ENCODE assay signal across 14 cellular contexts in genomic region chr10:63627376-63627775, GRCh38.
DNase-seq lines count a peak whose midpoint lies in the region; ATAC-seq, FAIRE-seq and TF ChIP-seq lines count a peak whose summit lies in the region.
"Had no signal": no experiment of that assay in that cellular context is flagged by ENCODE, and none has a peak within 500 bp of the region (broad histone marks: within the 10 kb centered on the region; RNA-seq: fewer than 3 reads in every experiment).

No MANE protein-coding gene starts in this region.

- H4K20me1 ChIP-seq in PC-3 (ENCODE audit: low read length), result no peaks in the 10 kb centered on the region

- H3K4me2 ChIP-seq in PC-3 (ENCODE audit: low read length), result peak overlapping the region; percentile 92

- H3K4me1 ChIP-seq in PC-3 (ENCODE audit: insufficient read depth, low read length), result peaks cover 47% of the 10 kb centered on the region
- H3K4me1 ChIP-seq in small intestine (ENCODE audit: control insufficient read depth in 2 of 2, insufficient read depth in 1 of 2, low read depth in 1 of 2, low read length in 1 of 2), result peaks cover under 1 to 3% of the 10 kb centered on the region in 2 donors

- H3K27me3 Mint-ChIP-seq in activated CD4-positive, alpha-beta T cell treated with anti-CD3 and anti-CD28 coated beads, Interleukin-2, amount 10 ng/mL, durations not matched to agents 7 days and 5 days, result peaks cover under 1% of the 10 kb centered on the region
- H3K27me3 Mint-ChIP-seq in glutamatergic neuron (ENCODE audit: unreplicated experiment), result peaks cover 6% of the 10 kb centered on the region
- H3K27me3 Mint-ChIP-seq in T-helper 2 cell treated with Interferon-gamma antibody and Interleukin-4, amounts not matched to agents 5 μg/mL and 100 μg/mL, for 36 hours (ENCODE audit: low read depth), result peaks cover 9% of the 10 kb centered on the region
- H3K27me3 Mint-ChIP-seq: activated CD4-positive, alpha-beta T cell treated with anti-CD3 and anti-CD28 coated beads for 36 hours had no signal

- no peak for DNase-seq in activated CD4-positive, alpha-beta T cell treated with anti-CD3 and anti-CD28 coated beads, Interleukin-2, amount 10 ng/mL, durations not matched to agents 7 days and 5 days
- no peak for DNase-seq in activated CD4-positive, alpha-beta T cell treated with anti-CD3 and anti-CD28 coated beads, Interleukin-2, amount 50 U/mL, for 4 hours
- DNase-seq in PC-3 (no peak), glutamatergic neuron (no peak), small intestine (peak; percentile 47), erythroblast (lab: John Stamatoyannopoulos, UW) (no peak)
- DNase-seq in T-helper 2 cell treated with Interferon-gamma antibody and Interleukin-4, amounts not matched to agents 5 μg/mL and 100 μg/mL, for 36 hours (ENCODE audit: low spot score), result no peak
- DNase-seq: activated CD4-positive, alpha-beta T cell treated with anti-CD3 and anti-CD28 coated beads for 36 hours; GOT3; NCI-H1417 treated with DMSO at 0.1 percent for 48 hours; transverse colon had no signal

- TF ChIP-seq CTCF in PC-3 (conservative IDR thresholded peaks at IDR 0.05; ENCODE audit: low read depth, low read length) (no peak), glutamatergic neuron (IDR thresholded peaks at IDR 0.05; ENCODE audit: partially characterized antibody, unreplicated experiment) (no peak)

- H3K27ac Mint-ChIP-seq in activated CD4-positive, alpha-beta T cell treated with anti-CD3 and anti-CD28 coated beads, Interleukin-2, amount 10 ng/mL, durations not matched to agents 7 days and 5 days, result peak overlapping the region; percentile 75
- peak overlapping the region; percentile 93 for H3K27ac Mint-ChIP-seq in glutamatergic neuron (ENCODE audit: unreplicated experiment)
- H3K27ac Mint-ChIP-seq in T-helper 2 cell treated with Interferon-gamma antibody and Interleukin-4, amounts not matched to agents 5 μg/mL and 100 μg/mL, for 36 hours, result no peak overlapping the region
- H3K27ac Mint-ChIP-seq: activated CD4-positive, alpha-beta T cell treated with anti-CD3 and anti-CD28 coated beads for 36 hours had no signal

- no peak for FAIRE-seq in small intestine (lab: Jason Lieb, UNC)
- FAIRE-seq: bronchial epithelial cell had no signal

- no peaks in the 10 kb centered on the region for H3K9me3 Mint-ChIP-seq in activated CD4-positive, alpha-beta T cell treated with anti-CD3 and anti-CD28 coated beads, Interleukin-2, amount 10 ng/mL, durations not matched to agents 7 days and 5 days
- H3K9me3 Mint-ChIP-seq in glutamatergic neuron (ENCODE audit: unreplicated experiment), result peaks cover 10% of the 10 kb centered on the region
- no peaks in the 10 kb centered on the region for H3K9me3 Mint-ChIP-seq in T-helper 2 cell treated with Interferon-gamma antibody and Interleukin-4, amounts not matched to agents 5 μg/mL and 100 μg/mL, for 36 hours

- H3K27ac ChIP-seq in PC-3 (ENCODE audit: low read length) (peak overlapping the region; percentile 95), small intestine (ENCODE audit: low read depth in 1 of 2, low read length in 1 of 2) (peak overlapping the region in 1 of 2 donors; percentile 50)

- intact Hi-C loops in PC-3 (cut with micrococcal nuclease), result loop anchor here (5.0 kb wide), 1 partner anchor 210 kb away; no protein-coding TSS in a partner anchor

- POLR2A ChIA-PET in activated CD4-positive, alpha-beta T cell treated with anti-CD3 and anti-CD28 coated beads, Interleukin-2, amount 10 ng/mL, durations not matched to agents 7 days and 5 days (lab: Charles Lee), result no interaction called here
- POLR2A ChIA-PET in PC-3 (lab: Charles Lee; ENCODE audit: unreplicated experiment), result interaction anchor here (0.5 to 1.0 kb wide), 4 partner anchors 22 to 363 kb away, joined by 3 to 11 read pairs (median 4); no protein-coding TSS in a partner anchor

- 64 to 78% (median 70%) methylated on average over 9 of the region's 9 CpGs for WGBS in small intestine, 3 donors

- H3K4me3 ChIP-seq in PC-3 (ENCODE audit: low read length), result no peak overlapping the region
- H3K4me3 ChIP-seq in small intestine (ENCODE audit: low read depth in 1 of 2, low read length in 2 of 2), result no peak overlapping the region
- H3K4me3 ChIP-seq: skin epidermis had no signal

- peak overlapping the region; percentile 32; the same call in 1 of the 2 replicates for H2AFZ ChIP-seq in PC-3 (ENCODE audit: low read length)

- no peak overlapping the region for H3K4me3 Mint-ChIP-seq in activated CD4-positive, alpha-beta T cell treated with anti-CD3 and anti-CD28 coated beads, Interleukin-2, amount 10 ng/mL, durations not matched to agents 7 days and 5 days
- peak overlapping the region; percentile 36 for H3K4me3 Mint-ChIP-seq in glutamatergic neuron (ENCODE audit: unreplicated experiment)
- no peak overlapping the region for H3K4me3 Mint-ChIP-seq in T-helper 2 cell treated with Interferon-gamma antibody and Interleukin-4, amounts not matched to agents 5 μg/mL and 100 μg/mL, for 36 hours
- H3K4me3 Mint-ChIP-seq: activated CD4-positive, alpha-beta T cell treated with anti-CD3 and anti-CD28 coated beads for 36 hours had no signal

- no peak overlapping the region for H3K9ac ChIP-seq in PC-3 (ENCODE audit: low read length)

- no peaks in the 10 kb centered on the region for H3K79me2 ChIP-seq in PC-3 (ENCODE audit: low read length)

- ATAC-seq in PC-3 (no peak), HG02884 (IDR thresholded peaks at IDR 0.05; ENCODE audit: unreplicated experiment) (no peak)
- ATAC-seq: activated CD4-positive, alpha-beta T cell treated with anti-CD3 and anti-CD28 coated beads for 36 hours had no signal

- H3K27me3 ChIP-seq in PC-3 (ENCODE audit: low read length), result no peaks in the 10 kb centered on the region
- no peaks in the 10 kb centered on the region for H3K27me3 ChIP-seq in small intestine (ENCODE audit: control insufficient read depth in 2 of 2, insufficient read depth in 2 of 2, low read length in 2 of 2)
- H3K27me3 ChIP-seq: transverse colon had no signal

- no peaks in the 10 kb centered on the region for H3K9me3 ChIP-seq in PC-3 (ENCODE audit: low read length)
- no peaks in the 10 kb centered on the region for H3K9me3 ChIP-seq in small intestine (ENCODE audit: control insufficient read depth, low read depth)
- H3K9me3 ChIP-seq: transverse colon had no signal

- no peaks in the 10 kb centered on the region for H3K36me3 Mint-ChIP-seq in activated CD4-positive, alpha-beta T cell treated with anti-CD3 and anti-CD28 coated beads, Interleukin-2, amount 10 ng/mL, durations not matched to agents 7 days and 5 days (ENCODE audit: low read depth)
- H3K36me3 Mint-ChIP-seq in glutamatergic neuron (ENCODE audit: unreplicated experiment), result no peaks in the 10 kb centered on the region
- no peaks in the 10 kb centered on the region for H3K36me3 Mint-ChIP-seq in T-helper 2 cell treated with Interferon-gamma antibody and Interleukin-4, amounts not matched to agents 5 μg/mL and 100 μg/mL, for 36 hours (ENCODE audit: low read depth)

- no peaks in the 10 kb centered on the region for H3K9me2 ChIP-seq in PC-3 (replicated peaks; ENCODE audit: low read length)

- no peaks in the 10 kb centered on the region for H3K36me3 ChIP-seq in PC-3 (ENCODE audit: low read depth, low read length)
- no peaks in the 10 kb centered on the region for H3K36me3 ChIP-seq in small intestine (ENCODE audit: control insufficient read depth in 2 of 2, insufficient read depth in 2 of 2, low read length in 2 of 2)
- H3K36me3 ChIP-seq: transverse colon had no signal

- peaks cover 3% of the 10 kb centered on the region for H3F3A ChIP-seq in PC-3 (ENCODE audit: low read length, unreplicated experiment)

- no peak for TF ChIP-seq POLR2A in erythroblast (IDR thresholded peaks at IDR 0.05; ENCODE audit: low read length)

- H3K4me1 Mint-ChIP-seq in activated CD4-positive, alpha-beta T cell treated with anti-CD3 and anti-CD28 coated beads, Interleukin-2, amount 10 ng/mL, durations not matched to agents 7 days and 5 days, result peaks cover 38% of the 10 kb centered on the region
- H3K4me1 Mint-ChIP-seq in glutamatergic neuron (ENCODE audit: low read depth, unreplicated experiment), result peaks cover 36% of the 10 kb centered on the region
- peaks cover 31% of the 10 kb centered on the region for H3K4me1 Mint-ChIP-seq in T-helper 2 cell treated with Interferon-gamma antibody and Interleukin-4, amounts not matched to agents 5 μg/mL and 100 μg/mL, for 36 hours (ENCODE audit: low read depth)

- CTCF ChIA-PET in activated CD4-positive, alpha-beta T cell treated with anti-CD3 and anti-CD28 coated beads, Interleukin-2, amount 10 ng/mL, durations not matched to agents 7 days and 5 days (lab: Charles Lee), result interaction anchor here (0.8 to 4.6 kb wide), 6 partner anchors 10 to 469 kb away, joined by 3 to 42 read pairs (median 4); no protein-coding TSS in a partner anchor
- CTCF ChIA-PET in PC-3 (lab: Charles Lee), result interaction anchor here (1.1 to 4.1 kb wide), 2 partner anchors 92 to 460 kb away, joined by 7 to 26 read pairs; no protein-coding TSS in a partner anchor

- no TSS peak for BruUV-seq in PC-3 (replicated peaks; lab: Mats Ljungman, UMichigan)
